Comparison of ENCODE assay signal across 8 cellular contexts in genomic region chr1:22428672-22429071, GRCh38. TPM values are rescaled to one million over a fixed set of nuclear protein-coding genes. Genes with fewer than 3 reads are reported as not detected.
DNase-seq lines count a peak whose midpoint lies in the region; ATAC-seq and TF ChIP-seq lines count a peak whose summit lies in the region.

No MANE protein-coding gene starts in this region.

- no peak for TF ChIP-seq EP300 in gastroesophageal sphincter (IDR thresholded peaks at IDR 0.05)

- POLR2A ChIA-PET in HEK293T (lab: Yijun Ruan, JAX), result no interaction called here

- DNase-seq in CMK (ENCODE audit: low read depth) (peak; percentile 35), HEK293T (ENCODE audit: extremely low spot score) (peak; percentile 66), SK-N-MC (ENCODE audit: low read depth, low spot score) (no peak), activated gamma-delta T cell (lab: John Stamatoyannopoulos, UW) (no peak)
- DNase-seq in effector memory CD8-positive, alpha-beta T cell, result peak in 1 of 3 experiments; percentile 46
- DNase-seq in stimulated activated CD4-positive, alpha-beta T cell treated with anti-CD3 and anti-CD28 coated beads, Interleukin-15, amount 100 ng/mL, for 24 hours, result no peak

- H3K4me3 ChIP-seq in SK-N-MC (peak overlapping the region; percentile 55), muscle layer of duodenum (ENCODE audit: low read depth in 1 of 2, low read length in 2 of 2) (peak overlapping the region; percentile 31 to 41), gastroesophageal sphincter (peak overlapping the region in 1 of 2 donors; percentile 34)

- no peaks in the 10 kb centered on the region for H3K36me3 ChIP-seq in SK-N-MC (ENCODE audit: insufficient read depth, low read length)
- H3K36me3 ChIP-seq in muscle layer of duodenum (ENCODE audit: control insufficient read depth in 1 of 2, insufficient read depth in 2 of 2, low read length in 2 of 2), result no peaks in the 10 kb centered on the region
- H3K36me3 ChIP-seq in gastroesophageal sphincter, result no peaks in the 10 kb centered on the region

- CTCF ChIA-PET in HEK293T (lab: Yijun Ruan, JAX), result no interaction called here

- H3K27ac Mint-ChIP-seq in effector memory CD8-positive, alpha-beta T cell, result no peak overlapping the region

- no peak overlapping the region for H3K9ac ChIP-seq in SK-N-MC (ENCODE audit: insufficient read length)

- no peaks in the 10 kb centered on the region for H3K4me1 Mint-ChIP-seq in effector memory CD8-positive, alpha-beta T cell (ENCODE audit: low read depth in 2 of 2)

- peak; percentile 67 for ATAC-seq in effector memory CD8-positive, alpha-beta T cell (replicated peaks)
- no peak for ATAC-seq in gastroesophageal sphincter

- H3K4me1 ChIP-seq in muscle layer of duodenum (ENCODE audit: control insufficient read depth in 1 of 2, insufficient read depth in 2 of 2, low read length in 2 of 2) (no peaks in the 10 kb centered on the region), gastroesophageal sphincter (no peaks in the 10 kb centered on the region)

- TF ChIP-seq POLR2A in gastroesophageal sphincter (IDR thresholded peaks at IDR 0.05), result no peak

- H3K27ac ChIP-seq in SK-N-MC (no peak overlapping the region), muscle layer of duodenum (ENCODE audit: low read length) (no peak overlapping the region), gastroesophageal sphincter (no peak overlapping the region)

- peak overlapping the region; percentile 41 to 69 for H3K4me3 Mint-ChIP-seq in effector memory CD8-positive, alpha-beta T cell

- H3K9me3 Mint-ChIP-seq in effector memory CD8-positive, alpha-beta T cell, result no peaks in the 10 kb centered on the region

- peaks cover 0 to 4% of the 10 kb centered on the region in 2 donors for H3K27me3 Mint-ChIP-seq in effector memory CD8-positive, alpha-beta T cell

- no peaks in the 10 kb centered on the region for H3K9me3 ChIP-seq in SK-N-MC (ENCODE audit: low read depth, low read length)
- H3K9me3 ChIP-seq in muscle layer of duodenum (ENCODE audit: control insufficient read depth in 1 of 2, low read length in 2 of 2), result no peaks in the 10 kb centered on the region
- H3K9me3 ChIP-seq in gastroesophageal sphincter, result no peaks in the 10 kb centered on the region

- H3K27me3 ChIP-seq in muscle layer of duodenum (ENCODE audit: low read depth, low read length) (no peaks in the 10 kb centered on the region), gastroesophageal sphincter (no peaks in the 10 kb centered on the region)

- H3K36me3 Mint-ChIP-seq in effector memory CD8-positive, alpha-beta T cell (ENCODE audit: insufficient read depth), result peaks cover 5% of the 10 kb centered on the region

- TF ChIP-seq CTCF in gastroesophageal sphincter (IDR thresholded peaks at IDR 0.05), result no peak

- 38 to 58% methylated on average over 5 of the region's 5 CpGs for WGBS in gastroesophageal sphincter (ENCODE audit: low coverage in 1 of 2), 2 donors

TF ChIP-seq in HEK293T, 16 proteins besides CTCF, POLR2A, EP300 and RAD21:
- TF ChIP-seq ZNF384 (IDR thresholded peaks at IDR 0.05) (no peak), ARNT (IDR thresholded peaks at IDR 0.05) (no peak), L3MBTL2 (conservative IDR thresholded peaks at IDR 0.05) (peak; percentile 81), ELF4 (IDR thresholded peaks at IDR 0.05) (peak; percentile 75), FOXA1 (IDR thresholded peaks at IDR 0.05) (no peak), CTBP1 (IDR thresholded peaks at IDR 0.05; ENCODE audit: borderline replicate concordance) (no peak), BHLHE40 (IDR thresholded peaks at IDR 0.05; ENCODE audit: borderline replicate concordance) (no peak)

RNA-seq across cellular contexts. Expression of gene ZBTB40, which starts 23.0 kb away (rescaled TPM):
- total RNA-seq in gastroesophageal sphincter, result 10 to 100 TPM; 13.8 to 28.2 (median 18.4) TPM

Comparison
In these comparisons a context has a peak if more than half of its experiments do, and no peak if none do; other contexts are left out.
1. DNase-seq: peak in CMK (single experiment) and HEK293T (single experiment); none in SK-N-MC (single experiment), activated gamma-delta T cell (single experiment) and stimulated activated CD4-positive, alpha-beta T cell treated with anti-CD3 and anti-CD28 coated beads, Interleukin-15, amount 100 ng/mL, for 24 hours (single experiment).